8 cellular contexts compared by ENCODE assay signal in the genomic region with DNA sequence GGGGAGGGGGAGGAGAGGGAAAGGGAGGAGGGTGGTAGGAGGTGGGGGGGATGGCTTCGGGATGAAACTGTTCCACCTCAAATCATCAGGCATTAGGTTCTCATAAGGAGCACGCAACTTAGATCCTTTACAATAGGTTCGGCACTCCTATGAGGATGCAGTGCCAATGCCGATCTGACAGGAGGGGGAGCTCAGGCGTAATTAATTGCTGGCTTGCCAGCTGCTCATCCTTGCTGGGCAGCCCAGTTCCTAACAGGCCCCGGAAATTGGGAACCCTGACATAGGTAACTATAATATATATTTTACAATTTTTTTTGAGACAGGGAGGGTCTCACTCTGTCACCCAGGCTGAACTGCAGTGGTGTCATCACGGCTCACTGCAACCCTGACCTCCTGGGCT.
DNase-seq lines count a peak whose midpoint lies in the region; ATAC-seq and TF ChIP-seq lines count a peak whose summit lies in the region.
"Had no signal": no experiment of that assay in that cellular context is flagged by ENCODE, and none has a peak within 500 bp of the region (broad histone marks: within the 10 kb centered on the region; RNA-seq: fewer than 3 reads in every experiment).

No MANE protein-coding gene starts in this region.

- TF ChIP-seq CTCF in GM10266 (IDR thresholded peaks at IDR 0.05; ENCODE audit: control insufficient read depth, insufficient read depth, low read depth, missing control alignments): peak; percentile 44
- no peak for TF ChIP-seq CTCF in NB4 (IDR thresholded peaks at IDR 0.05; ENCODE audit: low read depth, low read length)
- peak; percentile 38 for TF ChIP-seq CTCF in epithelial cell of esophagus (IDR thresholded peaks at IDR 0.05; ENCODE audit: insufficient read depth, low read depth, low read length, missing control alignments)
- TF ChIP-seq CTCF in osteocyte (IDR thresholded peaks at IDR 0.05): peak; percentile 20

- H3K4me3 Mint-ChIP-seq in osteocyte (ENCODE audit: unreplicated experiment): no peak overlapping the region

- no peak for DNase-seq in GM10266 (ENCODE audit: extremely low spot score)
- DNase-seq in NB4 (ENCODE audit: low read depth): peak; percentile 12
- peak; percentile 22 for DNase-seq in epithelial cell of esophagus (ENCODE audit: low read depth)
- no peak for DNase-seq in osteocyte (ENCODE audit: extremely low spot score, unreplicated experiment)
- DNase-seq in DMS114 treated with DMSO at 0.1 percent for 48 hours (lab: John Stamatoyannopoulos, UW; ENCODE audit: unreplicated experiment): no peak
- no peak for DNase-seq in activated CD4-positive, CD25-positive, alpha-beta regulatory T cell treated with anti-CD3 and anti-CD28 coated beads, Interleukin-2, amount 50 U/mL, for 72 hours
- DNase-seq: activated CD4-positive, alpha-beta T cell treated with anti-CD3 and anti-CD28 coated beads for 48 hours had no signal

- H3K4me3 ChIP-seq in NB4 (ENCODE audit: low read depth, low read length) (no peak overlapping the region), epithelial cell of esophagus (ENCODE audit: low read length) (no peak overlapping the region)

- no peak for ATAC-seq in GM21786 (IDR thresholded peaks at IDR 0.05; ENCODE audit: unreplicated experiment)

- TF ChIP-seq POLR2A in NB4 (IDR thresholded peaks at IDR 0.05; ENCODE audit: extremely low read depth, insufficient read length): no peak

- H3K36me3 Mint-ChIP-seq in osteocyte (ENCODE audit: unreplicated experiment): no peaks in the 10 kb centered on the region

- no peak overlapping the region for H3K27ac Mint-ChIP-seq in osteocyte (ENCODE audit: unreplicated experiment)

- no peaks in the 10 kb centered on the region for H3K4me1 Mint-ChIP-seq in osteocyte (ENCODE audit: unreplicated experiment)

- H3K27me3 Mint-ChIP-seq in osteocyte (ENCODE audit: unreplicated experiment): peaks cover 33% of the 10 kb centered on the region

- H3K9me3 Mint-ChIP-seq in osteocyte (ENCODE audit: unreplicated experiment): no peaks in the 10 kb centered on the region

Comparison
In these comparisons a context has a peak if more than half of its experiments do, and no peak if none do; other contexts are left out.
1. DNase-seq: peak in NB4 (single experiment) and epithelial cell of esophagus (single experiment); none in GM10266 (single experiment), osteocyte (single experiment), DMS114 treated with DMSO at 0.1 percent for 48 hours (single experiment) and activated CD4-positive, CD25-positive, alpha-beta regulatory T cell treated with anti-CD3 and anti-CD28 coated beads, Interleukin-2, amount 50 U/mL, for 72 hours (single experiment).